In the genomic region with DNA sequence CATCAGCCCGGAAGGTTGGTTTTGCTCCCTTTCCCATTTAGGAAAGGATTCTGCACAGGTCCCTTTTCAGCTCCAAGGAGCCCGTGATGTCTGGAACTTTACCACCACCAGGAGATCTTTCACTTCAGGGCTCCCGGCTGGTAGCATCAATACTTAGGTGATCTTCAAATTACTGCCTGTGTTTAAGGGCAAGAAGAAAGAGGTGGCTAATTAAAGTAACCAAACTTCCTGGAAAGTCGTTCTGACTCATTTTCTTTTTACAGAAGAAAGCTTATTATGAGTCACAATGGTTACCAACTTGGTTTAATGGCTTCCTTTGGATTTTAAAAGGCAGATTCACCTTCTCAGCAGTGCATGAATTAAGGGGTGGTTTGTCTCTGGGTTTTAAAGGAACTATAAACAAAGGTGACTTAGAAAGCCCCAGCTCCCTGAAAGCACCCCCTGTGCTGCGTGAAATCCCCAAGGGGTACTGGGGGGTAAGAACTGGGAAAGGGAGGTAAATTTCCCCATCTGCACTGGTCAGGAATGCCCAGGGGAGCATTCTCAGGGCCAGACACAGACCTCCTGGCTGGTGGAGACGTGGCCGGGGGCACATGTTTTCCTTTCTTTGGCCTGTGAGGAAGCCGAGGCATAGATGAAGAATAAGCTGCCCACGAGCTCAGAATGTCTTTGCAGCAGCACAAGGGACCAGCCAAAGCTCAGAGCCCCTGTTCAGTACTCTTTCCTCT, we compare ENCODE assay signal across 10 cellular contexts. TPM values are rescaled to one million over a fixed set of nuclear protein-coding genes. Genes with fewer than 3 reads are reported as not detected.
DNase-seq lines count a peak whose midpoint lies in the region; ATAC-seq, FAIRE-seq and TF ChIP-seq lines count a peak whose summit lies in the region.
"Had no signal": no experiment of that assay in that cellular context is flagged by ENCODE, and none has a peak within 500 bp of the region (broad histone marks: within the 10 kb centered on the region; RNA-seq: fewer than 3 reads in every experiment).

No MANE protein-coding gene starts in this region.

- TF ChIP-seq CTCF in HFFc6 (IDR thresholded peaks at IDR 0.05) (no peak), NB4 (IDR thresholded peaks at IDR 0.05; ENCODE audit: low read depth, low read length) (no peak), psoas muscle (IDR thresholded peaks at IDR 0.05) (no peak), tibial artery (IDR thresholded peaks at IDR 0.05) (no peak)

- TF ChIP-seq POLR2A in GM12891 (IDR thresholded peaks at IDR 0.05; ENCODE audit: low read depth, low read length) (no peak), NB4 (IDR thresholded peaks at IDR 0.05; ENCODE audit: extremely low read depth, insufficient read length) (no peak)

- H3K9me3 ChIP-seq in psoas muscle (no peaks in the 10 kb centered on the region), tibial artery (no peaks in the 10 kb centered on the region)
- H3K9me3 ChIP-seq: adrenal gland had no signal

- H3K9me3 Mint-ChIP-seq in HFFc6: no peaks in the 10 kb centered on the region
- H3K9me3 Mint-ChIP-seq in effector memory CD8-positive, alpha-beta T cell: no peaks in the 10 kb centered on the region

- H3K27me3 ChIP-seq in psoas muscle (ENCODE audit: insufficient read depth in 3 of 3, low read length in 2 of 3) (peaks cover 0 to 57% (median 4%) of the 10 kb centered on the region in 3 donors), tibial artery (peaks cover 0 to 53% of the 10 kb centered on the region in 2 donors)
- H3K27me3 ChIP-seq: adrenal gland had no signal

- H3K36me3 ChIP-seq in psoas muscle (ENCODE audit: insufficient read depth in 1 of 2, low read depth in 1 of 2) (no peaks in the 10 kb centered on the region), tibial artery (no peaks in the 10 kb centered on the region)
- H3K36me3 ChIP-seq: adrenal gland had no signal

- H3K27ac Mint-ChIP-seq in HFFc6: no peak overlapping the region
- H3K27ac Mint-ChIP-seq in effector memory CD8-positive, alpha-beta T cell: peak overlapping the region in 1 of 2 donors; percentile 29

- ATAC-seq in psoas muscle: no peak
- ATAC-seq in HG03280 (IDR thresholded peaks at IDR 0.05; ENCODE audit: unreplicated experiment): no peak
- ATAC-seq in effector memory CD8-positive, alpha-beta T cell (replicated peaks): no peak

- H3K27me3 Mint-ChIP-seq in HFFc6 (ENCODE audit: insufficient read depth): peaks cover 59% of the 10 kb centered on the region
- H3K27me3 Mint-ChIP-seq in effector memory CD8-positive, alpha-beta T cell: peaks cover 41 to 56% of the 10 kb centered on the region in 2 donors

- intact Hi-C loops in psoas muscle (cut with DNase I) (no loop called here), tibial artery (cut with DNase I; ENCODE audit: low total_unique reads) (no loop called here)

- 48 to 51% (median 50%) methylated on average over 9 of the region's 9 CpGs for WGBS in psoas muscle, 3 donors

- no peaks in the 10 kb centered on the region for H3K4me1 ChIP-seq in psoas muscle
- H3K4me1 ChIP-seq in tibial artery: no peaks in the 10 kb centered on the region
- H3K4me1 ChIP-seq: adrenal gland had no signal

- peaks cover 20% of the 10 kb centered on the region for H3K4me1 Mint-ChIP-seq in HFFc6 (ENCODE audit: low read depth)
- H3K4me1 Mint-ChIP-seq in effector memory CD8-positive, alpha-beta T cell (ENCODE audit: low read depth in 2 of 2): peaks cover 0 to 4% of the 10 kb centered on the region in 2 donors

- H3K4me3 Mint-ChIP-seq in HFFc6: no peak overlapping the region
- H3K4me3 Mint-ChIP-seq in effector memory CD8-positive, alpha-beta T cell: no peak overlapping the region

- H3K36me3 Mint-ChIP-seq in HFFc6 (ENCODE audit: low read depth): no peaks in the 10 kb centered on the region
- no peaks in the 10 kb centered on the region for H3K36me3 Mint-ChIP-seq in effector memory CD8-positive, alpha-beta T cell (ENCODE audit: insufficient read depth)

- DNase-seq in GM12891 (ENCODE audit: insufficient read length, low spot score) (no peak), HFFc6 (peak; percentile 66), NB4 (ENCODE audit: low read depth) (peak; percentile 71), fibroblast of peridontal ligament (ENCODE audit: extremely low read depth) (peak; percentile 42), psoas muscle (no peak), tibial artery (no peak)
- no peak for DNase-seq in effector memory CD8-positive, alpha-beta T cell
- DNase-seq: adrenal gland had no signal

- H3K4me3 ChIP-seq in NB4 (ENCODE audit: low read depth, low read length) (no peak overlapping the region), psoas muscle (no peak overlapping the region), tibial artery (no peak overlapping the region)
- H3K4me3 ChIP-seq: adrenal gland had no signal

- H3K27ac ChIP-seq in psoas muscle: no peak overlapping the region
- no peak overlapping the region for H3K27ac ChIP-seq in tibial artery
- H3K27ac ChIP-seq: adrenal gland had no signal

- FAIRE-seq in GM12891 (lab: Jason Lieb, UNC): peak; percentile 76

TF ChIP-seq in GM12891, 5 proteins besides CTCF, POLR2A, EP300 and RAD21:
- TF ChIP-seq PAX5 (IDR thresholded peaks at IDR 0.05; ENCODE audit: insufficient read depth, low read length, severe bottlenecking) (no peak), SPI1 (IDR thresholded peaks at IDR 0.05; ENCODE audit: low read depth, low read length) (no peak), TAF1 (IDR thresholded peaks at IDR 0.05; ENCODE audit: low read depth, low read length) (no peak), POU2F2 (IDR thresholded peaks at IDR 0.05; ENCODE audit: low read depth, low read length) (no peak), POLR2AphosphoS5 (IDR thresholded peaks at IDR 0.05; ENCODE audit: low read depth, low read length) (no peak)

RNA-seq across cellular contexts. Expression of a gene that starts 8.8 kb away (rescaled TPM):
- polyA plus RNA-seq in GM12891 (2012; ENCODE audit: low read depth, missing spikeins): 0.10 TPM
- not detected for total RNA-seq in HFFc6 (2021; fragmentation: NEBNext Ultra II Directional; extraction: Animal tissue kit (Norgen Biotek cat#: 25700))
- total RNA-seq in psoas muscle: not detected
- polyA plus RNA-seq in psoas muscle: not detected
- total RNA-seq: pulmonary artery endothelial cell had no signal

RNA-seq across cellular contexts. Expression of a gene that starts 37.9 kb away (rescaled TPM):
- polyA plus RNA-seq in GM12891 (2012; ENCODE audit: low read depth, missing spikeins): 1.1 TPM
- 100 to 1,000 TPM; 111 to 143 (median 123) TPM for total RNA-seq in HFFc6 (2021; fragmentation: NEBNext Ultra II Directional; extraction: Animal tissue kit (Norgen Biotek cat#: 25700))
- total RNA-seq in psoas muscle: 10 to 100 TPM in 2 of 4 donors, 1 to 10 TPM in 2; 5.6 to 15.3 (median 9.4) TPM
- polyA plus RNA-seq in psoas muscle: 1 to 10 TPM; 3.2 to 9.0 (median 8.1) TPM

Comparison
In these comparisons a context has a peak if more than half of its experiments do, and no peak if none do; other contexts are left out.
1. DNase-seq: peak in HFFc6 (single experiment), NB4 (single experiment) and fibroblast of peridontal ligament (single experiment); none in GM12891 (single experiment), psoas muscle (0 of 2), tibial artery (0 of 2) and effector memory CD8-positive, alpha-beta T cell (0 of 3).
2. RNA of a gene that starts 37.9 kb away (total RNA-seq): 111 to 143 TPM in HFFc6; 5.6 to 15.3 TPM in psoas muscle; every median in the first group is over 4 times any median in the second.